Comparison of ENCODE assay signal across 14 cellular contexts in genomic region chr14:95121911-95122696, GRCh38.
"Had no signal": no experiment of that assay in that cellular context is flagged by ENCODE, and none has a peak within 500 bp of the region (broad histone marks: within the 10 kb centered on the region; RNA-seq: fewer than 3 reads in every experiment).

No MANE protein-coding gene starts in this region.

- H3K4me1 Mint-ChIP-seq: stimulated activated naive CD8-positive, alpha-beta T cell treated with anti-CD3 and anti-CD28 coated beads, Interleukin-15, amount 100 ng/mL, for 72 hours had no signal

- H3K27me3 Mint-ChIP-seq: activated naive CD8-positive, alpha-beta T cell treated with anti-CD3 and anti-CD28 coated beads, Interleukin-2, amount 10 ng/mL, durations not matched to agents 7 days and 5 days; stimulated activated naive CD8-positive, alpha-beta T cell treated with anti-CD3 and anti-CD28 coated beads, Interleukin-15, amount 100 ng/mL, for 72 hours had no signal

- DNase-seq: activated gamma-delta T cell; activated naive CD8-positive, alpha-beta T cell treated with anti-CD3 and anti-CD28 coated beads, Interleukin-2, amount 10 ng/mL, durations not matched to agents 7 days and 5 days; activated T-cell treated with anti-CD3 and anti-CD28 coated beads, Interleukin-2, amount 50 U/mL, for 1 hour; aorta; esophagus squamous epithelium; foreskin fibroblast; head of caudate nucleus; left colon; natural killer cell; stimulated activated CD4-positive, alpha-beta T cell treated with anti-CD3 and anti-CD28 coated beads, Interleukin-4, amount 100 ng/mL, for 1 hour; stimulated activated CD8-positive, alpha-beta memory T cell treated with anti-CD3 and anti-CD28 coated beads, Interleukin-4, amount 100 ng/mL, for 48 hours; stimulated activated naive CD8-positive, alpha-beta T cell treated with anti-CD3 and anti-CD28 coated beads, Interleukin-15, amount 100 ng/mL, for 72 hours; T-helper 2 cell had no signal

- H3K27ac Mint-ChIP-seq: activated naive CD8-positive, alpha-beta T cell treated with anti-CD3 and anti-CD28 coated beads, Interleukin-2, amount 10 ng/mL, durations not matched to agents 7 days and 5 days had no signal

- H3K4me3 Mint-ChIP-seq: activated naive CD8-positive, alpha-beta T cell treated with anti-CD3 and anti-CD28 coated beads, Interleukin-2, amount 10 ng/mL, durations not matched to agents 7 days and 5 days; natural killer cell; stimulated activated naive CD8-positive, alpha-beta T cell treated with anti-CD3 and anti-CD28 coated beads, Interleukin-15, amount 100 ng/mL, for 72 hours had no signal

- ATAC-seq: activated CD4-positive, CD25-positive, alpha-beta regulatory T cell treated with anti-CD3 and anti-CD28 coated beads, Interleukin-2, amount 50 U/mL, for 24 hours; left colon; natural killer cell; stimulated activated naive CD8-positive, alpha-beta T cell treated with anti-CD3 and anti-CD28 coated beads, Interleukin-15, amount 100 ng/mL, for 72 hours had no signal

- H3K9me3 Mint-ChIP-seq: activated naive CD8-positive, alpha-beta T cell treated with anti-CD3 and anti-CD28 coated beads, Interleukin-2, amount 10 ng/mL, durations not matched to agents 7 days and 5 days; natural killer cell; stimulated activated naive CD8-positive, alpha-beta T cell treated with anti-CD3 and anti-CD28 coated beads, Interleukin-15, amount 100 ng/mL, for 72 hours had no signal
